ENCODE assay signal across 1 cellular context in genomic region chr16:81657224-81657623, GRCh38.
TF ChIP-seq lines count a peak whose summit lies in the region.

No MANE protein-coding gene starts in this region.

TF ChIP-seq in GM23338, 12 proteins besides CTCF, POLR2A, EP300 and RAD21 (continued from another document):
- TF ChIP-seq REST (IDR thresholded peaks at IDR 0.05; ENCODE audit: unreplicated experiment) (no peak), STAT1 (IDR thresholded peaks at IDR 0.05; ENCODE audit: unreplicated experiment) (no peak), ZNF114 (CRISPR knock-in tag; IDR thresholded peaks at IDR 0.05) (no peak)
